16 cellular contexts compared by ENCODE assay signal in genomic region chr1:1146596-1146995, GRCh38. TPM values are rescaled to one million over a fixed set of nuclear protein-coding genes. Genes with fewer than 3 reads are reported as not detected.
DNase-seq lines count a peak whose midpoint lies in the region; ATAC-seq and TF ChIP-seq lines count a peak whose summit lies in the region.
"Had no signal": no experiment of that assay in that cellular context is flagged by ENCODE, and none has a peak within 500 bp of the region (broad histone marks: within the 10 kb centered on the region; RNA-seq: fewer than 3 reads in every experiment).

No MANE protein-coding gene starts in this region.

- H3K4me1 Mint-ChIP-seq in activated naive CD4-positive, alpha-beta T cell treated with anti-CD3 and anti-CD28 coated beads, Interleukin-2, amount 50 U/mL, for 24 hours: peaks cover 11% of the 10 kb centered on the region
- H3K4me1 Mint-ChIP-seq in GM23338: peaks cover 7% of the 10 kb centered on the region; the same call in 2 of the 3 replicates
- H3K4me1 Mint-ChIP-seq in activated T-helper 2 cell treated with anti-CD3 and anti-CD28 coated beads, Interferon-gamma antibody, Interleukin-2, Interleukin-4, amounts not matched to agents 10 μg/mL and 5 μg/mL and 100 μg/mL, durations not matched to agents 14 hours and 24 hours and 36 hours (ENCODE audit: low read depth): peaks cover 12% of the 10 kb centered on the region
- H3K4me1 Mint-ChIP-seq in stimulated activated naive B cell treated with anti-CD40 and anti-IgM and Interleukin-4, amounts not matched to agents 10 μg/mL and 1 μg/mL and 100 μg/mL, for 72 hours: peaks cover 31 to 47% of the 10 kb centered on the region in 2 donors

- no peak overlapping the region for H2AFZ ChIP-seq in GM23338
- H2AFZ ChIP-seq: PC-9 had no signal

- H3K9me3 Mint-ChIP-seq in activated naive CD4-positive, alpha-beta T cell treated with anti-CD3 and anti-CD28 coated beads, Interleukin-2, amount 50 U/mL, for 24 hours: no peaks in the 10 kb centered on the region
- no peaks in the 10 kb centered on the region; the same call in 2 of the 3 replicates for H3K9me3 Mint-ChIP-seq in GM23338
- H3K9me3 Mint-ChIP-seq in activated T-helper 2 cell treated with anti-CD3 and anti-CD28 coated beads, Interferon-gamma antibody, Interleukin-2, Interleukin-4, amounts not matched to agents 10 μg/mL and 5 μg/mL and 100 μg/mL, durations not matched to agents 14 hours and 24 hours and 36 hours: no peaks in the 10 kb centered on the region
- H3K9me3 Mint-ChIP-seq in stimulated activated naive B cell treated with anti-CD40 and anti-IgM and Interleukin-4, amounts not matched to agents 10 μg/mL and 1 μg/mL and 100 μg/mL, for 72 hours: no peaks in the 10 kb centered on the region

- H3K4me3 ChIP-seq in GM23338: no peak overlapping the region
- H3K4me3 ChIP-seq: K562, PC-9, SJCRH30 had no signal

- H3K27me3 Mint-ChIP-seq in activated naive CD4-positive, alpha-beta T cell treated with anti-CD3 and anti-CD28 coated beads, Interleukin-2, amount 50 U/mL, for 24 hours: no peaks in the 10 kb centered on the region
- peaks cover 5% of the 10 kb centered on the region for H3K27me3 Mint-ChIP-seq in GM23338 (ENCODE audit: insufficient read depth, low read depth, poor library complexity)
- no peaks in the 10 kb centered on the region for H3K27me3 Mint-ChIP-seq in activated T-helper 2 cell treated with anti-CD3 and anti-CD28 coated beads, Interferon-gamma antibody, Interleukin-2, Interleukin-4, amounts not matched to agents 10 μg/mL and 5 μg/mL and 100 μg/mL, durations not matched to agents 14 hours and 24 hours and 36 hours (ENCODE audit: low read depth)
- H3K27me3 Mint-ChIP-seq in stimulated activated naive B cell treated with anti-CD40 and anti-IgM and Interleukin-4, amounts not matched to agents 10 μg/mL and 1 μg/mL and 100 μg/mL, for 72 hours: no peaks in the 10 kb centered on the region

- ATAC-seq in GM23338: no peak
- ATAC-seq in stimulated activated naive B cell treated with anti-CD40 and anti-IgM and Interleukin-4, amounts not matched to agents 10 μg/mL and 1 μg/mL and 100 μg/mL, for 72 hours (replicated peaks): no peak
- ATAC-seq: HCT116, K562 had no signal

- H3F3A ChIP-seq in GM23338 (replicated peaks; ENCODE audit: low read depth): no peaks in the 10 kb centered on the region

- no peak for TF ChIP-seq CTCF in GM23338 (conservative IDR thresholded peaks at IDR 0.05; ENCODE audit: low read depth in 2 of 2)

- H3K4me1 ChIP-seq in GM23338 (ENCODE audit: insufficient read depth): peaks cover 4% of the 10 kb centered on the region; the same call in 1 of the 2 replicates

- no peaks in the 10 kb centered on the region for H3K27me3 ChIP-seq in GM23338 (ENCODE audit: insufficient read depth)

- H3K27ac ChIP-seq in GM23338 (ENCODE audit: low read depth): no peak overlapping the region
- H3K27ac ChIP-seq: PC-9, SJCRH30 had no signal

- DNase-seq in activated naive CD4-positive, alpha-beta T cell (lab: John Stamatoyannopoulos, UW): no peak
- DNase-seq in GM23338 (ENCODE audit: low spot score): no peak
- DNase-seq in activated T-helper 2 cell treated with anti-CD3 and anti-CD28 coated beads, Interferon-gamma antibody, Interleukin-2, Interleukin-4, amounts not matched to agents 10 μg/mL and 5 μg/mL and 100 μg/mL, durations not matched to agents 14 hours and 24 hours and 36 hours (ENCODE audit: low spot score): no peak
- DNase-seq in stimulated activated naive B cell treated with anti-CD40 and anti-IgM and Interleukin-4, amounts not matched to agents 10 μg/mL and 1 μg/mL and 100 μg/mL, for 72 hours: no peak
- no peak for DNase-seq in DMS79 treated with DMSO at 0.1 percent for 48 hours (lab: John Stamatoyannopoulos, UW)
- no peak for DNase-seq in NCI-H748 treated with DMSO at 0.1 percent for 48 hours (lab: John Stamatoyannopoulos, UW)
- DNase-seq: MV-4-11, NCI-H1417, NCI-H187 treated with DMSO at 0.1 percent for 48 hours, NCI-H446, NCI-H774, PC-9, SJCRH30 had no signal

- H3K4me2 ChIP-seq in GM23338: no peak overlapping the region
- H3K4me2 ChIP-seq: PC-9 had no signal

- intact Hi-C loops in activated T-helper 2 cell treated with anti-CD3 and anti-CD28 coated beads, Interferon-gamma antibody, Interleukin-2, Interleukin-4, amounts not matched to agents 10 μg/mL and 5 μg/mL and 100 μg/mL, durations not matched to agents 14 hours and 24 hours and 36 hours (cut with micrococcal nuclease): no loop called here

- H3K36me3 Mint-ChIP-seq in activated naive CD4-positive, alpha-beta T cell treated with anti-CD3 and anti-CD28 coated beads, Interleukin-2, amount 50 U/mL, for 24 hours: no peaks in the 10 kb centered on the region
- no peaks in the 10 kb centered on the region for H3K36me3 Mint-ChIP-seq in GM23338 (ENCODE audit: low read depth)
- no peaks in the 10 kb centered on the region for H3K36me3 Mint-ChIP-seq in activated T-helper 2 cell treated with anti-CD3 and anti-CD28 coated beads, Interferon-gamma antibody, Interleukin-2, Interleukin-4, amounts not matched to agents 10 μg/mL and 5 μg/mL and 100 μg/mL, durations not matched to agents 14 hours and 24 hours and 36 hours (ENCODE audit: low read depth)
- H3K36me3 Mint-ChIP-seq in stimulated activated naive B cell treated with anti-CD40 and anti-IgM and Interleukin-4, amounts not matched to agents 10 μg/mL and 1 μg/mL and 100 μg/mL, for 72 hours: peaks cover 0 to 3% of the 10 kb centered on the region in 2 donors

- no peaks in the 10 kb centered on the region for H4K20me1 ChIP-seq in GM23338 (replicated peaks; ENCODE audit: insufficient read depth)

- no peak overlapping the region for H3K4me3 Mint-ChIP-seq in activated naive CD4-positive, alpha-beta T cell treated with anti-CD3 and anti-CD28 coated beads, Interleukin-2, amount 50 U/mL, for 24 hours
- H3K4me3 Mint-ChIP-seq in GM23338: no peak overlapping the region
- H3K4me3 Mint-ChIP-seq in activated T-helper 2 cell treated with anti-CD3 and anti-CD28 coated beads, Interferon-gamma antibody, Interleukin-2, Interleukin-4, amounts not matched to agents 10 μg/mL and 5 μg/mL and 100 μg/mL, durations not matched to agents 14 hours and 24 hours and 36 hours (ENCODE audit: low read depth): no peak overlapping the region
- no peak overlapping the region for H3K4me3 Mint-ChIP-seq in stimulated activated naive B cell treated with anti-CD40 and anti-IgM and Interleukin-4, amounts not matched to agents 10 μg/mL and 1 μg/mL and 100 μg/mL, for 72 hours

- H3K36me3 ChIP-seq in GM23338 (ENCODE audit: insufficient read depth): no peaks in the 10 kb centered on the region; the same call in 1 of the 2 replicates
- H3K36me3 ChIP-seq: SJCRH30 had no signal

- H3K27ac Mint-ChIP-seq in activated naive CD4-positive, alpha-beta T cell treated with anti-CD3 and anti-CD28 coated beads, Interleukin-2, amount 50 U/mL, for 24 hours: peak overlapping the region; percentile 23
- H3K27ac Mint-ChIP-seq in GM23338: peak overlapping the region; percentile 44; the same call in 1 of the 2 replicates
- H3K27ac Mint-ChIP-seq in activated T-helper 2 cell treated with anti-CD3 and anti-CD28 coated beads, Interferon-gamma antibody, Interleukin-2, Interleukin-4, amounts not matched to agents 10 μg/mL and 5 μg/mL and 100 μg/mL, durations not matched to agents 14 hours and 24 hours and 36 hours: peak overlapping the region; percentile 68
- peak overlapping the region; percentile 84 for H3K27ac Mint-ChIP-seq in stimulated activated naive B cell treated with anti-CD40 and anti-IgM and Interleukin-4, amounts not matched to agents 10 μg/mL and 1 μg/mL and 100 μg/mL, for 72 hours

- no peaks in the 10 kb centered on the region for H3K79me2 ChIP-seq in GM23338 (replicated peaks; ENCODE audit: insufficient read depth)

- no peaks in the 10 kb centered on the region for H3K9me2 ChIP-seq in GM23338 (ENCODE audit: insufficient read depth)

TF ChIP-seq in GM23338, 12 proteins besides CTCF, POLR2A, EP300 and RAD21 (continues in another document):
- TF ChIP-seq EZH2phosphoT487 (IDR thresholded peaks at IDR 0.05; ENCODE audit: unreplicated experiment) (no peak), STAT1 (IDR thresholded peaks at IDR 0.05; ENCODE audit: unreplicated experiment) (no peak)

RNA-seq across cellular contexts. Expression of gene TTLL10, which starts 27.1 kb away (rescaled TPM):
- 0.45 TPM in 1 of 2 replicates, not detected in the other for total RNA-seq in GM23338 (2014; rRNA removed; shearing (Covaris generic))
- polyA plus RNA-seq in GM23338 (2016; fragmentation: Nextera tagmentation; extraction: Ambion mirVana): not detected in 2 replicates
- total RNA-seq in activated T-helper 2 cell treated with anti-CD3 and anti-CD28 coated beads, Interferon-gamma antibody, Interleukin-2, Interleukin-4, amounts not matched to agents 10 μg/mL and 5 μg/mL and 100 μg/mL, durations not matched to agents 14 hours and 24 hours and 36 hours: not detected in 2 replicates
- total RNA-seq: K562 had no signal
- polyA plus RNA-seq: K562 had no signal

RNA-seq across cellular contexts. Expression of gene C1orf159, which starts 30.7 kb away (rescaled TPM):
- total RNA-seq in GM23338 (2014; rRNA removed; shearing (Covaris generic)): 21.3 and 21.5 TPM in 2 replicates
- polyA plus RNA-seq in GM23338 (2016; fragmentation: Nextera tagmentation; extraction: Ambion mirVana): 9.6 and 9.9 TPM in 2 replicates
- 20.5 and 22.1 TPM in 2 replicates for total RNA-seq in activated T-helper 2 cell treated with anti-CD3 and anti-CD28 coated beads, Interferon-gamma antibody, Interleukin-2, Interleukin-4, amounts not matched to agents 10 μg/mL and 5 μg/mL and 100 μg/mL, durations not matched to agents 14 hours and 24 hours and 36 hours

RNA-seq across cellular contexts. Expression of gene TNFRSF18, which starts 59.8 kb away (rescaled TPM):
- 0.58 and 1.5 TPM in 2 replicates for total RNA-seq in GM23338 (2014; rRNA removed; shearing (Covaris generic))
- polyA plus RNA-seq in GM23338 (2016; fragmentation: Nextera tagmentation; extraction: Ambion mirVana): 0.56 and 1.1 TPM in 2 replicates
- 219 and 231 TPM in 2 replicates for total RNA-seq in activated T-helper 2 cell treated with anti-CD3 and anti-CD28 coated beads, Interferon-gamma antibody, Interleukin-2, Interleukin-4, amounts not matched to agents 10 μg/mL and 5 μg/mL and 100 μg/mL, durations not matched to agents 14 hours and 24 hours and 36 hours

Comparison
In these comparisons a context has a peak if more than half of its experiments do, and no peak if none do; other contexts are left out.
1. H3K27ac Mint-ChIP-seq: peak in every context shown above with its lines; median percentile 84 in stimulated activated naive B cell treated with anti-CD40 and anti-IgM and Interleukin-4, amounts not matched to agents 10 μg/mL and 1 μg/mL and 100 μg/mL, for 72 hours; 68 in activated T-helper 2 cell treated with anti-CD3 and anti-CD28 coated beads, Interferon-gamma antibody, Interleukin-2, Interleukin-4, amounts not matched to agents 10 μg/mL and 5 μg/mL and 100 μg/mL, durations not matched to agents 14 hours and 24 hours and 36 hours; 44 in GM23338; 23 in activated naive CD4-positive, alpha-beta T cell treated with anti-CD3 and anti-CD28 coated beads, Interleukin-2, amount 50 U/mL, for 24 hours.
2. RNA of gene TNFRSF18, which starts 59.8 kb away (total RNA-seq): 219 to 231 TPM in activated T-helper 2 cell treated with anti-CD3 and anti-CD28 coated beads, Interferon-gamma antibody, Interleukin-2, Interleukin-4, amounts not matched to agents 10 μg/mL and 5 μg/mL and 100 μg/mL, durations not matched to agents 14 hours and 24 hours and 36 hours; 0.58 to 1.5 TPM in GM23338; every median in the first group is over 10 times any median in the second.